ENCODE assay signal across 8 cellular contexts in genomic region chr19:47608074-47608907, GRCh38. TPM values are rescaled to one million over a fixed set of nuclear protein-coding genes. Genes with fewer than 3 reads are reported as not detected.
DNase-seq lines count a peak whose midpoint lies in the region; ATAC-seq, FAIRE-seq and TF ChIP-seq lines count a peak whose summit lies in the region.

No MANE protein-coding gene starts in this region.

- H3K27ac ChIP-seq in kidney (ENCODE audit: low read depth in 2 of 2, low read length in 2 of 2) = peak overlapping the region; percentile 94 to 97

- ATAC-seq in GM18873 (IDR thresholded peaks at IDR 0.05; ENCODE audit: low FRiP score, unreplicated experiment) = peak; percentile 41
- ATAC-seq in HG03135 (IDR thresholded peaks at IDR 0.05; ENCODE audit: unreplicated experiment) = peak; percentile 70

- H3K4me1 ChIP-seq in kidney (ENCODE audit: control insufficient read depth in 1 of 2, insufficient read depth in 1 of 2, low read depth in 1 of 2, low read length in 2 of 2) = peaks cover 5 to 9% of the 10 kb centered on the region in 2 donors

- no peak for FAIRE-seq in kidney (lab: Jason Lieb, UNC)

- peak; percentile 16 for TF ChIP-seq CTCF in kidney (IDR thresholded peaks at IDR 0.05; ENCODE audit: borderline replicate concordance, extremely low read depth, insufficient read depth)

- H3K36me3 ChIP-seq in kidney (ENCODE audit: control insufficient read depth in 1 of 2, insufficient read depth in 2 of 2, low read length in 2 of 2) = no peaks in the 10 kb centered on the region

- H3K4me3 ChIP-seq in kidney (ENCODE audit: low read length in 2 of 2) = peak overlapping the region; percentile 73 to 82

- DNase-seq in AG08395 (ENCODE audit: low spot score) = peak; percentile 96
- peak; percentile 92 for DNase-seq in NCI-H2227 (lab: John Stamatoyannopoulos, UW; ENCODE audit: unreplicated experiment)
- peak; percentile 86 for DNase-seq in activated CD4-positive, CD25-positive, alpha-beta regulatory T cell treated with anti-CD3 and anti-CD28 coated beads, Interleukin-2, amount 50 U/mL, for 16 hours (ENCODE audit: low read depth, low spot score)
- peak; percentile 96 for DNase-seq in central memory CD4-positive, alpha-beta T cell
- DNase-seq in kidney = peak; percentile 98
- DNase-seq in stimulated activated CD4-positive, alpha-beta T cell treated with anti-CD3 and anti-CD28 coated beads, Interleukin-15, amount 100 ng/mL, for 1 hour (ENCODE audit: low read depth in 1 of 2, low spot score in 1 of 2) = peak; percentile 94 to 98

- peak overlapping the region; percentile 90 to 93 for H3K9ac ChIP-seq in kidney (ENCODE audit: low read length in 2 of 2)

- intact Hi-C loops in kidney (cut with DNase I) = no loop called here

- H3K9me3 ChIP-seq in kidney (ENCODE audit: control insufficient read depth in 1 of 2, low read length in 2 of 2) = no peaks in the 10 kb centered on the region

RNA-seq across cellular contexts. Expression of gene BICRA, which starts 0.6 kb away (rescaled TPM):
- 14.7 TPM for total RNA-seq in kidney
- 3.2 TPM for polyA plus RNA-seq in kidney (ENCODE audit: insufficient read depth, low read depth, low replicate concordance)

RNA-seq across cellular contexts. Expression of gene ZNF541, which starts 35.3 kb away (rescaled TPM):
- 0.69 TPM for total RNA-seq in kidney
- 0.86 TPM for polyA plus RNA-seq in kidney (ENCODE audit: insufficient read depth, low read depth, low replicate concordance)

Comparison
In these comparisons a context has a peak if more than half of its experiments do, and no peak if none do; other contexts are left out.
1. Peak in every context shown above with its lines: DNase-seq, ATAC-seq, H3K4me3 ChIP-seq and H3K27ac ChIP-seq.